Comparison of ENCODE assay signal across 12 cellular contexts in the genomic region with DNA sequence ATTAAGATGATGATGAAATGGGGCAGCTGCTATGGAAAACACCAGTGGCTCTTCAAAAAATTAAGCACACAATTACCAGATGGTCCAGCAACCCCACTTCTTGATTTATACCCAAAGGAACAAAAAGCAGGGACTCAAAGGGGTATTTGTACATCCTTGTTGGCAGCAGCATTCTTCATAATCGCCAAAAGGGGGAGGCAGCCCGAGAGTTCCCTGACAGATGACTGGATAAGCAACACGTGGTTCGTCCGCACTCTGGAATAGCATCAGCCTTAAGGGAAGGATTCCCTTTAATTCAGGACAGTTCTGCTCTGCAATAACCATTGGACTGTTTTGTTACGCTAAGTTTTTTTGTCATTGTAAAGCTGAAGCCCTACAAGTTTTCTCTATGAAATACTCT.
DNase-seq lines count a peak whose midpoint lies in the region; ATAC-seq, FAIRE-seq and TF ChIP-seq lines count a peak whose summit lies in the region.
"Had no signal": no experiment of that assay in that cellular context is flagged by ENCODE, and none has a peak within 500 bp of the region (broad histone marks: within the 10 kb centered on the region; RNA-seq: fewer than 3 reads in every experiment).

No MANE protein-coding gene starts in this region.

- H3K9me3 ChIP-seq in pancreas, result no peaks in the 10 kb centered on the region

- no peak overlapping the region for H3K4me3 Mint-ChIP-seq in activated CD4-positive, alpha-beta T cell treated with anti-CD3 and anti-CD28 coated beads for 36 hours
- H3K4me3 Mint-ChIP-seq: CD4-positive, alpha-beta memory T cell; T-helper 1 cell treated with Interleukin-12 subunit alpha and Interleukin-12 subunit beta and Interleukin-4 antibody, amounts not matched to agents 30 μg/mL and 1 μg/mL, for 36 hours had no signal

- no peaks in the 10 kb centered on the region for H3K9me3 Mint-ChIP-seq in activated CD4-positive, alpha-beta T cell treated with anti-CD3 and anti-CD28 coated beads for 36 hours (ENCODE audit: low read depth)
- H3K9me3 Mint-ChIP-seq: T-helper 1 cell treated with Interleukin-12 subunit alpha and Interleukin-12 subunit beta and Interleukin-4 antibody, amounts not matched to agents 30 μg/mL and 1 μg/mL, for 36 hours had no signal

- H3K36me3 Mint-ChIP-seq in activated CD4-positive, alpha-beta T cell treated with anti-CD3 and anti-CD28 coated beads for 36 hours (ENCODE audit: low read depth), result no peaks in the 10 kb centered on the region
- H3K36me3 Mint-ChIP-seq: CD4-positive, alpha-beta memory T cell had no signal

- peaks cover 26% of the 10 kb centered on the region for H3K27me3 Mint-ChIP-seq in activated CD4-positive, alpha-beta T cell treated with anti-CD3 and anti-CD28 coated beads for 36 hours

- H3K27ac Mint-ChIP-seq in activated CD4-positive, alpha-beta T cell treated with anti-CD3 and anti-CD28 coated beads for 36 hours, result no peak overlapping the region
- H3K27ac Mint-ChIP-seq: CD4-positive, alpha-beta memory T cell; T-helper 1 cell treated with Interleukin-12 subunit alpha and Interleukin-12 subunit beta and Interleukin-4 antibody, amounts not matched to agents 30 μg/mL and 1 μg/mL, for 36 hours had no signal

- no peak overlapping the region for H3K4me3 ChIP-seq in AG04449 (ENCODE audit: low read depth, low read length)
- no peak overlapping the region for H3K4me3 ChIP-seq in HFF-Myc (replicated peaks; ENCODE audit: low read depth, low read length)
- H3K4me3 ChIP-seq in pancreas, result no peak overlapping the region

- H3K27me3 ChIP-seq in pancreas, result peaks cover 0 to 16% (median 0%) of the 10 kb centered on the region in 4 donors

- H3K4me1 ChIP-seq in pancreas, result no peaks in the 10 kb centered on the region

- no peaks in the 10 kb centered on the region for H3K36me3 ChIP-seq in pancreas

- CTCF ChIA-PET in AG04449 (lab: Yijun Ruan, JAX), result interaction anchor here (1.0 to 1.1 kb wide), 3 partner anchors 14 to 203 kb away, joined by 3 to 5 read pairs (median 4); no protein-coding TSS in a partner anchor
- CTCF ChIA-PET in activated CD4-positive, alpha-beta T cell treated with anti-CD3 and anti-CD28 coated beads for 36 hours (lab: Charles Lee), result no interaction called here

- ATAC-seq in activated CD4-positive, alpha-beta T cell treated with anti-CD3 and anti-CD28 coated beads for 36 hours, result no peak
- ATAC-seq in pancreas (no peak), HG03469 (IDR thresholded peaks at IDR 0.05; ENCODE audit: unreplicated experiment) (no peak)

- no peaks in the 10 kb centered on the region for H3K4me1 Mint-ChIP-seq in activated CD4-positive, alpha-beta T cell treated with anti-CD3 and anti-CD28 coated beads for 36 hours

- intact Hi-C loops in activated CD4-positive, alpha-beta T cell treated with anti-CD3 and anti-CD28 coated beads for 36 hours (cut with DNase I, micrococcal nuclease), result no loop called here
- intact Hi-C loops in pancreas (cut with DNase I), result no loop called here

- H3K27ac ChIP-seq in pancreas, result no peak overlapping the region

- peak; percentile 13 for TF ChIP-seq CTCF in AG04449 (IDR thresholded peaks at IDR 0.05; ENCODE audit: insufficient read depth, low read length, missing control alignments)
- peak; percentile 34 for TF ChIP-seq CTCF in HFF-Myc (IDR thresholded peaks at IDR 0.05; ENCODE audit: low read depth, low read length, missing control alignments)
- no peak for TF ChIP-seq CTCF in pancreas (IDR thresholded peaks at IDR 0.05)

- no peak for FAIRE-seq in pancreas (lab: Jason Lieb, UNC)

- WGBS in pancreas, 2 donors, result 30 to 32% methylated on average over 6 of the region's 6 CpGs

- DNase-seq in AG04449 (ENCODE audit: low read depth, low spot score), result no peak
- DNase-seq in HFF-Myc (ENCODE audit: extremely low read depth, low read depth), result no peak
- DNase-seq in astrocyte of the hippocampus (ENCODE audit: low read depth, low spot score), result peak; percentile 20
- peak; percentile 16 for DNase-seq in inferior parietal cortex (ENCODE audit: extremely low spot score)
- no peak for DNase-seq in mesenteric fat pad (ENCODE audit: low spot score)
- DNase-seq in activated CD4-positive, alpha-beta T cell treated with anti-CD3 and anti-CD28 coated beads for 36 hours, result no peak
- no peak for DNase-seq in pancreas
- DNase-seq: CD4-positive, alpha-beta memory T cell; NCI-H446 treated with DMSO at 0.1 percent for 48 hours; stimulated activated naive CD4-positive, alpha-beta T cell treated with Interleukin-2 at 50 U/mL for 16 hours had no signal

- POLR2A ChIA-PET in AG04449 (lab: Yijun Ruan, JAX), result no interaction called here
- POLR2A ChIA-PET in activated CD4-positive, alpha-beta T cell treated with anti-CD3 and anti-CD28 coated beads for 36 hours (lab: Charles Lee), result no interaction called here

Comparison
In these comparisons a context has a peak if more than half of its experiments do, and no peak if none do; other contexts are left out.
1. DNase-seq: peak in astrocyte of the hippocampus (single experiment) and inferior parietal cortex (single experiment); none in AG04449 (single experiment), HFF-Myc (single experiment), mesenteric fat pad (single experiment), activated CD4-positive, alpha-beta T cell treated with anti-CD3 and anti-CD28 coated beads for 36 hours (single experiment) and pancreas (0 of 6).
2. CTCF ChIP-seq: peak in AG04449 (single experiment) and HFF-Myc (single experiment); none in pancreas (0 of 4).